ENCODE assay signal across 8 cellular contexts in the genomic region with DNA sequence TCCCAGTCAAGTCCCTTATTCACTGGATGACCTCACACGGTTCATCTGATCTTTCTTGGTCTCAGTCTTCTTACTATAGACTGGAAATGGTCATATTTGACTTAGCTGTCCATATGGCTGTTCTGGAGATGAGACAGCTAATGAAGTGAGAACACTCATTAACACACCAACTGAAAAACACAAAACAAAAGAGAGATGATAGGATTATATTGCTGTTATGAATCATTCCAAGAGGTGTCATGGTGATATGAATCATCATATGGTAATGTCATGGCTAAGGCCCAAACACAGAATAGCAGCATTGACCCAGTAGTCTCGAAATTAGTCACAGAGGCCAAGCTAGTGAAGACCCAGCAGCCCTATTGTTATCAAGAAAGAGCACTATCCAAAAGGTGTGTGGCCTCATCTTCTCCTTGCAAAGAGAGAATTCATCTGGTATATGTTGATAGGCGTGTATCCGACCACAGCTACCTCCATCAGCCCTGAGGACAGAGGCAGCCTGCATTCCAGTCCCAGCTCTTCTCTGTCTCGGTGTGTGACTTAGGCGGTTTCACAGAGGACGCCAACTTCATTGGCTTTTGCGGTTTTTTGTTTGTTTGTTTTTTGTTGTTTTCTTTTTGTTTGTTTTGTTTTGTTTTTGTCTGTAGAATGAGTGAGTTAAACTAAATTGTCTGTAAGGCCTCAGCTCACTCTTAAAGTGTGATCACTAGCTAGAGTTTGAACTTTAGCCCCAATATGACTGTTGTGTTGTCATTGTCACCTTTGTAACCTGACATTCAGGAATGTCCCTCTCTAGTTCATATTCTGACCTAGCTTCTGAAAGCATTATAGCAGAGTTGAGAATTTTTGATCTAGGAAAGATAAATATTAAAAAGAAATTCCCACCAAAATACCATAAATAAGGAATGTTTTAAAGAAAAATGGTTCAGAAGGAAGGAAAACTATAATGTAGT.
DNase-seq lines count a peak whose midpoint lies in the region; ATAC-seq and TF ChIP-seq lines count a peak whose summit lies in the region.

No MANE protein-coding gene starts in this region.

- no peaks in the 10 kb centered on the region for H3K9me3 Mint-ChIP-seq in CD8-positive, alpha-beta T cell
- H3K9me3 Mint-ChIP-seq in activated CD8-positive, alpha-beta T cell treated with anti-CD3 and anti-CD28 coated beads for 36 hours: no peaks in the 10 kb centered on the region

- no peak overlapping the region for H3K4me3 ChIP-seq in CD8-positive, alpha-beta T cell (ENCODE audit: low read depth, low read length)
- no peak overlapping the region for H3K4me3 ChIP-seq in right atrium auricular region

- TF ChIP-seq CTCF in CD8-positive, alpha-beta T cell (IDR thresholded peaks at IDR 0.05): no peak
- no peak for TF ChIP-seq CTCF in activated CD8-positive, alpha-beta T cell treated with anti-CD3 and anti-CD28 coated beads for 36 hours (IDR thresholded peaks at IDR 0.05)
- no peak for TF ChIP-seq CTCF in right atrium auricular region (IDR thresholded peaks at IDR 0.05)

- H3K27ac ChIP-seq in CD8-positive, alpha-beta T cell (ENCODE audit: low read depth, low read length): no peak overlapping the region
- H3K27ac ChIP-seq in right atrium auricular region: peak overlapping the region; percentile 73 to 83

- CTCF ChIA-PET in CD8-positive, alpha-beta T cell (lab: Charles Lee): interaction anchor here (0.7 to 1.4 kb wide), 4 partner anchors 10 to 138 kb away, joined by 3 read pairs; no protein-coding TSS in a partner anchor
- CTCF ChIA-PET in activated CD8-positive, alpha-beta T cell treated with anti-CD3 and anti-CD28 coated beads for 36 hours (lab: Charles Lee): interaction anchor here (0.9 to 2.8 kb wide), 15 partner anchors 8 to 219 kb away, joined by 3 to 10 read pairs (median 5); no protein-coding TSS in a partner anchor

- H3K27me3 Mint-ChIP-seq in CD8-positive, alpha-beta T cell (ENCODE audit: low read depth): no peaks in the 10 kb centered on the region
- H3K27me3 Mint-ChIP-seq in activated CD8-positive, alpha-beta T cell treated with anti-CD3 and anti-CD28 coated beads for 36 hours: no peaks in the 10 kb centered on the region

- H3K4me1 Mint-ChIP-seq in CD8-positive, alpha-beta T cell (ENCODE audit: low read depth): peaks cover 9% of the 10 kb centered on the region
- H3K4me1 Mint-ChIP-seq in activated CD8-positive, alpha-beta T cell treated with anti-CD3 and anti-CD28 coated beads for 36 hours (ENCODE audit: low read depth): peaks cover 78% of the 10 kb centered on the region

- POLR2A ChIA-PET in CD8-positive, alpha-beta T cell (lab: Charles Lee): no interaction called here
- POLR2A ChIA-PET in activated CD8-positive, alpha-beta T cell treated with anti-CD3 and anti-CD28 coated beads for 36 hours (lab: Charles Lee): interaction anchor here (0.8 to 2.2 kb wide), 10 partner anchors 10 to 156 kb away, joined by 3 to 18 read pairs (median 4); a partner anchor contains a TSS

- H3K4me1 ChIP-seq in CD8-positive, alpha-beta T cell (ENCODE audit: insufficient read depth, low read length): peaks cover 2% of the 10 kb centered on the region
- H3K4me1 ChIP-seq in right atrium auricular region: peaks cover 0 to 31% of the 10 kb centered on the region in 2 donors

- H3K27me3 ChIP-seq in CD8-positive, alpha-beta T cell (ENCODE audit: insufficient read depth, low read length): no peaks in the 10 kb centered on the region
- H3K27me3 ChIP-seq in right atrium auricular region: no peaks in the 10 kb centered on the region

- no peaks in the 10 kb centered on the region for H3K36me3 ChIP-seq in CD8-positive, alpha-beta T cell (ENCODE audit: insufficient read depth, low read length)
- no peaks in the 10 kb centered on the region for H3K36me3 ChIP-seq in right atrium auricular region

- no peaks in the 10 kb centered on the region for H3K36me3 Mint-ChIP-seq in CD8-positive, alpha-beta T cell
- H3K36me3 Mint-ChIP-seq in activated CD8-positive, alpha-beta T cell treated with anti-CD3 and anti-CD28 coated beads for 36 hours (ENCODE audit: low read depth): no peaks in the 10 kb centered on the region

- no peaks in the 10 kb centered on the region for H3K9me3 ChIP-seq in CD8-positive, alpha-beta T cell (ENCODE audit: low read length)
- H3K9me3 ChIP-seq in right atrium auricular region: no peaks in the 10 kb centered on the region

- intact Hi-C loops in CD8-positive, alpha-beta T cell (cut with DNase I, micrococcal nuclease): no loop called here
- intact Hi-C loops in activated CD8-positive, alpha-beta T cell treated with anti-CD3 and anti-CD28 coated beads for 36 hours (cut with micrococcal nuclease): loop anchor here (1.0 to 5.0 kb wide), 2 partner anchors 26 to 93 kb away; no protein-coding TSS in a partner anchor

- no peak overlapping the region for H3K4me3 Mint-ChIP-seq in CD8-positive, alpha-beta T cell
- H3K4me3 Mint-ChIP-seq in activated CD8-positive, alpha-beta T cell treated with anti-CD3 and anti-CD28 coated beads for 36 hours: peak overlapping the region; percentile 50

- DNase-seq in CD8-positive, alpha-beta T cell: peak in 1 of 7 experiments; percentile 19
- peak; percentile 78 for DNase-seq in activated CD8-positive, alpha-beta T cell treated with anti-CD3 and anti-CD28 coated beads for 36 hours
- DNase-seq in right atrium auricular region (ENCODE audit: low spot score): no peak
- no peak for DNase-seq in effector CD4-positive, alpha-beta T cell
- DNase-seq in NCI-H2171 treated with DMSO at 0.1 percent for 48 hours (lab: John Stamatoyannopoulos, UW): no peak
- no peak for DNase-seq in NOMO-1 treated with DMSO at 0.1 percent for 48 hours (lab: John Stamatoyannopoulos, UW; ENCODE audit: unreplicated experiment)

- H3K27ac Mint-ChIP-seq in CD8-positive, alpha-beta T cell: peak overlapping the region; percentile 11
- peak overlapping the region; percentile 96 for H3K27ac Mint-ChIP-seq in activated CD8-positive, alpha-beta T cell treated with anti-CD3 and anti-CD28 coated beads for 36 hours

- peak; percentile 77 for ATAC-seq in CD8-positive, alpha-beta T cell
- peak; percentile 94 for ATAC-seq in GM19468 (IDR thresholded peaks at IDR 0.05; ENCODE audit: extremely low read depth, unreplicated experiment)
- ATAC-seq in HG03520 (IDR thresholded peaks at IDR 0.05; ENCODE audit: unreplicated experiment): peak; percentile 96
- peak; percentile 91 for ATAC-seq in activated CD8-positive, alpha-beta T cell treated with anti-CD3 and anti-CD28 coated beads for 36 hours
